ENCODE assay signal across 1 cellular context in genomic region chr1:27481994-27482620, GRCh38.
TF ChIP-seq lines count a peak whose summit lies in the region.

No MANE protein-coding gene starts in this region.

TF ChIP-seq in GM12878, 131 proteins besides CTCF, POLR2A, EP300 and RAD21:
- TF ChIP-seq POU2F2 (IDR thresholded peaks at IDR 0.05; ENCODE audit: borderline replicate concordance, low read depth, low read length) (0 out of 3 replicates have a peak, but pooled peaks have one; percentile 53), BHLHE40 (IDR thresholded peaks at IDR 0.05; ENCODE audit: borderline replicate concordance in 1 of 2, low read depth in 2 of 2, low read length in 1 of 2) (0 out of 4 replicates have a peak, but pooled peaks of 1 of the 2 experiments have one; percentile 33), RELB (IDR thresholded peaks at IDR 0.05; ENCODE audit: low read depth) (0 out of 2 replicates have a peak, but pooled peaks have one; percentile 11), MEF2B (IDR thresholded peaks at IDR 0.05; ENCODE audit: partially characterized antibody, poor library complexity, severe bottlenecking) (peak; percentile 65), RELA (IDR thresholded peaks at IDR 0.05; ENCODE audit: borderline replicate concordance, partially characterized antibody) (no peak), NR2C1 (IDR thresholded peaks at IDR 0.05) (no peak), SIN3A (IDR thresholded peaks at IDR 0.05; ENCODE audit: low read depth, low read length) (no peak), HCFC1 (IDR thresholded peaks at IDR 0.05; ENCODE audit: low read length) (no peak), ZNF217 (IDR thresholded peaks at IDR 0.05) (peak; percentile 61; the same call in 1 of the 2 replicates), JUNB (IDR thresholded peaks at IDR 0.05) (peak; percentile 51), RUNX3 (IDR thresholded peaks at IDR 0.05; ENCODE audit: low read length) (peak; percentile 14; the same call in 1 of the 2 replicates), MEF2A (IDR thresholded peaks at IDR 0.05; ENCODE audit: insufficient read depth, low read depth, low read length) (peak; percentile 50; the same call in 1 of the 2 replicates), ZBTB40 (IDR thresholded peaks at IDR 0.05; ENCODE audit: borderline replicate concordance) (no peak), IKZF1 (conservative IDR thresholded peaks at IDR 0.05) (no peak), TBL1XR1 (IDR thresholded peaks at IDR 0.05; ENCODE audit: low read depth, low read length) (no peak), ATF2 (IDR thresholded peaks at IDR 0.05; ENCODE audit: low read length) (peak; percentile 77), ZZZ3 (IDR thresholded peaks at IDR 0.05; ENCODE audit: control insufficient read depth, insufficient read length, low read depth) (no peak), NBN (IDR thresholded peaks at IDR 0.05) (no peak), NFIC (IDR thresholded peaks at IDR 0.05; ENCODE audit: low read depth, low read length) (no peak; the same call in 1 of the 2 replicates), KLF5 (IDR thresholded peaks at IDR 0.05; ENCODE audit: partially characterized antibody) (no peak), BMI1 (IDR thresholded peaks at IDR 0.05; ENCODE audit: borderline replicate concordance) (no peak)
